Comparison of ENCODE assay signal across 1 cellular context in genomic region chr21:42857216-42857615, GRCh38.
TF ChIP-seq lines count a peak whose summit lies in the region.

No MANE protein-coding gene starts in this region.

TF ChIP-seq in HepG2, 621 proteins besides CTCF, POLR2A, EP300 and RAD21:
- TF ChIP-seq KAT8 (CRISPR knock-in tag; IDR thresholded peaks at IDR 0.05), result no peak
- peak; percentile 51 for TF ChIP-seq AGO2 (optimal IDR thresholded peaks at IDR 0.05; ENCODE audit: low read depth, low read length)
